Comparison of ENCODE assay signal across 13 cellular contexts in genomic region chr4:148238797-148239196, GRCh38.
"Had no signal": no experiment of that assay in that cellular context is flagged by ENCODE, and none has a peak within 500 bp of the region (broad histone marks: within the 10 kb centered on the region; RNA-seq: fewer than 3 reads in every experiment).

No MANE protein-coding gene starts in this region.

- H3K4me3 ChIP-seq: esophagus muscularis mucosa, tibial nerve, vagina had no signal

- H3K27me3 ChIP-seq: brain microvascular endothelial cell, esophagus muscularis mucosa, tibial nerve, vagina had no signal

- H3K36me3 ChIP-seq: brain microvascular endothelial cell, esophagus muscularis mucosa, tibial nerve, vagina had no signal

- DNase-seq: activated CD4-positive, alpha-beta T cell treated with anti-CD3 and anti-CD28 coated beads, Interleukin-2, amount 50 U/mL, for 48 hours; activated naive CD8-positive, alpha-beta T cell treated with anti-CD3 and anti-CD28 coated beads, Interleukin-2, amount 50 U/mL, for 24 hours; aorta; brain microvascular endothelial cell; effector memory CD4-positive, alpha-beta T cell; foreskin fibroblast; midbrain; occipital lobe; stimulated activated naive CD8-positive, alpha-beta T cell treated with anti-CD3 and anti-CD28 coated beads, Interleukin-15, Interleukin-2, amounts not matched to agents 100 U/mL and 50 U/mL, for 24 hours had no signal

- H3K4me1 ChIP-seq: tibial nerve, vagina had no signal

- H3K27ac ChIP-seq: brain microvascular endothelial cell, esophagus muscularis mucosa, tibial nerve, vagina had no signal

- H3K9me3 ChIP-seq: esophagus muscularis mucosa, tibial nerve, vagina had no signal

- ATAC-seq: activated CD4-positive, alpha-beta T cell treated with anti-CD3 and anti-CD28 coated beads for 36 hours; activated naive CD8-positive, alpha-beta T cell treated with anti-CD3 and anti-CD28 coated beads, Interleukin-2, amount 50 U/mL, for 24 hours; stimulated activated naive CD8-positive, alpha-beta T cell treated with anti-CD3 and anti-CD28 coated beads, Interleukin-15, Interleukin-2, amounts not matched to agents 100 U/mL and 50 U/mL, for 24 hours had no signal
